ENCODE assay signal across 20 cellular contexts in genomic region chr15:101066501-101067408, GRCh38.
"Had no signal": no experiment of that assay in that cellular context is flagged by ENCODE, and none has a peak within 500 bp of the region (broad histone marks: within the 10 kb centered on the region; RNA-seq: fewer than 3 reads in every experiment).

No MANE protein-coding gene starts in this region.

- H3K27me3 ChIP-seq: esophagus squamous epithelium, gastrocnemius medialis, vagina had no signal

- H3K4me1 ChIP-seq: gastrocnemius medialis had no signal

- H3K27me3 Mint-ChIP-seq: activated naive CD8-positive, alpha-beta T cell treated with anti-CD3 and anti-CD28 coated beads for 36 hours; memory B cell; stimulated activated memory B cell treated with anti-CD40 and anti-IgM and Interleukin-4, amounts not matched to agents 10 μg/mL and 1 μg/mL and 100 μg/mL, for 72 hours; type B pancreatic cell had no signal

- H3K9me3 Mint-ChIP-seq: activated naive CD8-positive, alpha-beta T cell treated with anti-CD3 and anti-CD28 coated beads for 36 hours; memory B cell; stimulated activated memory B cell treated with anti-CD40 and anti-IgM and Interleukin-4, amounts not matched to agents 10 μg/mL and 1 μg/mL and 100 μg/mL, for 72 hours; type B pancreatic cell had no signal

- DNase-seq: activated CD4-positive, alpha-beta T cell treated with anti-CD3 and anti-CD28 coated beads for 1 hour; activated CD4-positive, alpha-beta T cell treated with anti-CD3 and anti-CD28 coated beads, Interleukin-2, amount 50 U/mL, for 1 hour; activated CD8-positive, alpha-beta T cell treated with anti-CD3 and anti-CD28 coated beads, Interleukin-2, amount 10 ng/mL, durations not matched to agents 7 days and 5 days; activated naive CD4-positive, alpha-beta T cell; activated naive CD8-positive, alpha-beta T cell treated with anti-CD3 and anti-CD28 coated beads for 36 hours; amniotic stem cell; endodermal cell; esophagus squamous epithelium; gastrocnemius medialis; hippocampal formation; small intestine; stimulated activated CD4-positive, alpha-beta T cell treated with anti-CD3 and anti-CD28 coated beads, Interleukin-15, amount 100 ng/mL, for 24 hours; WERI-Rb-1 had no signal

- H3K4me3 ChIP-seq: coronary artery, esophagus squamous epithelium, gastrocnemius medialis, vagina had no signal

- H3K27ac ChIP-seq: coronary artery, esophagus squamous epithelium, gastrocnemius medialis, vagina, WERI-Rb-1 had no signal

- FAIRE-seq: small intestine, TTC549 had no signal

- H3K36me3 Mint-ChIP-seq: activated naive CD8-positive, alpha-beta T cell treated with anti-CD3 and anti-CD28 coated beads for 36 hours; type B pancreatic cell had no signal

- H3K27ac Mint-ChIP-seq: activated CD8-positive, alpha-beta T cell treated with anti-CD3 and anti-CD28 coated beads, Interleukin-2, amount 10 ng/mL, durations not matched to agents 7 days and 5 days; activated naive CD8-positive, alpha-beta T cell treated with anti-CD3 and anti-CD28 coated beads for 36 hours; endodermal cell; memory B cell; stimulated activated memory B cell treated with anti-CD40 and anti-IgM and Interleukin-4, amounts not matched to agents 10 μg/mL and 1 μg/mL and 100 μg/mL, for 72 hours; type B pancreatic cell had no signal

- H3K9me3 ChIP-seq: esophagus squamous epithelium, gastrocnemius medialis, vagina had no signal

- H3K4me3 Mint-ChIP-seq: activated CD8-positive, alpha-beta T cell treated with anti-CD3 and anti-CD28 coated beads, Interleukin-2, amount 10 ng/mL, durations not matched to agents 7 days and 5 days; activated naive CD8-positive, alpha-beta T cell treated with anti-CD3 and anti-CD28 coated beads for 36 hours; endodermal cell; memory B cell; stimulated activated memory B cell treated with anti-CD40 and anti-IgM and Interleukin-4, amounts not matched to agents 10 μg/mL and 1 μg/mL and 100 μg/mL, for 72 hours; type B pancreatic cell had no signal

- ATAC-seq: activated CD8-positive, alpha-beta T cell treated with anti-CD3 and anti-CD28 coated beads, Interleukin-2, amount 10 ng/mL, durations not matched to agents 7 days and 5 days; gastrocnemius medialis; sciatic nerve; stimulated activated memory B cell treated with anti-CD40 and anti-IgM and Interleukin-4, amounts not matched to agents 10 μg/mL and 1 μg/mL and 100 μg/mL, for 72 hours had no signal

- H3K36me3 ChIP-seq: gastrocnemius medialis, WERI-Rb-1 had no signal
